In the genomic region with DNA sequence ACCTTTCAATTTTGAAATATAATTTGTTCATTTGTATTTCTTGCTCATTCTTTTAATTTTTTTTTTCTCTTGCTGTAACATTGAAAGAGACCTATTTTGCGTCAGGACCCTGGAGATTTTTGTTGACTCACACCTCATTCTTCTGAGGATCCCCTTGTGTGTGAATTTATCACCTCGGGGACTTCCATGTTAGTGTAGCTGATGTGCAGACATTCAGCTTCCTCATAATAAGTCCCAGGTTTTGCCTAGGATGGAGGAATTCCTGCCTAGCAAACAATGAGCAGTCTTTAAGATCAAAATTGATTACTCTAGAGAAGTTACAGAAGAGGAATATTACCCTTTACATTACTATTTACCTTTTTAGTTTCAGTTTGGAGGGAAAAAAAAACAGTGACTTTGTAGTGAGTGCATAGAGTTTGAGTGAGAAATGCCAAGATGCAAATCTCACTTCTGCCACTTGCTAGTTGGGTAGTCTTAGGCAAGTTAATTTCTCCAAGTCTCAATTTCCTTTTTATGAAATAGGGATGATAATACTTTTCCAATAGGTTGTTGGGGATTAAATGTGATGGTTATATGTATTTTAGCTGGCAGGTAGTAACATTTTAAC, we compare ENCODE assay signal across 9 cellular contexts. TPM values are rescaled to one million over a fixed set of nuclear protein-coding genes. Genes with fewer than 3 reads are reported as not detected.
DNase-seq lines count a peak whose midpoint lies in the region; ATAC-seq and TF ChIP-seq lines count a peak whose summit lies in the region.
"Had no signal": no experiment of that assay in that cellular context is flagged by ENCODE, and none has a peak within 500 bp of the region (broad histone marks: within the 10 kb centered on the region; RNA-seq: fewer than 3 reads in every experiment).

No MANE protein-coding gene starts in this region.

- no peaks in the 10 kb centered on the region for H3K9me3 ChIP-seq in Loucy (ENCODE audit: insufficient read depth, low read depth, low read length)

- H3K27me3 Mint-ChIP-seq in natural killer cell (ENCODE audit: low read depth in 2 of 2) = no peaks in the 10 kb centered on the region
- no peaks in the 10 kb centered on the region for H3K27me3 Mint-ChIP-seq in glutamatergic neuron (ENCODE audit: unreplicated experiment)

- peak overlapping the region; percentile 33 for H3K4me2 ChIP-seq in Loucy (ENCODE audit: low read depth, low read length, poor library complexity, severe bottlenecking)

- intact Hi-C loops in natural killer cell (cut with micrococcal nuclease) = loop anchor here (1.0 kb wide), 2 partner anchors 8 to 13 kb away; no protein-coding TSS in a partner anchor

- no peaks in the 10 kb centered on the region for H3K9me2 ChIP-seq in Loucy (replicated peaks; ENCODE audit: low read depth, low read length)

- no peaks in the 10 kb centered on the region for H3K27me3 ChIP-seq in Loucy (ENCODE audit: insufficient read depth, low read length, poor library complexity, severe bottlenecking)

- H3K9ac ChIP-seq in Loucy (ENCODE audit: low read depth, low read length, poor library complexity, severe bottlenecking) = no peak overlapping the region

- no peaks in the 10 kb centered on the region for H3K36me3 ChIP-seq in Loucy (ENCODE audit: insufficient read depth, low read length)

- no peaks in the 10 kb centered on the region for H3F3A ChIP-seq in Loucy (ENCODE audit: low read depth)

- no peaks in the 10 kb centered on the region for H3K9me3 Mint-ChIP-seq in natural killer cell
- no peaks in the 10 kb centered on the region for H3K9me3 Mint-ChIP-seq in glutamatergic neuron (ENCODE audit: unreplicated experiment)

- H3K4me3 Mint-ChIP-seq in natural killer cell (peak overlapping the region; percentile 80), glutamatergic neuron (ENCODE audit: unreplicated experiment) (no peak overlapping the region)

- no peaks in the 10 kb centered on the region for H3K36me3 Mint-ChIP-seq in natural killer cell
- H3K36me3 Mint-ChIP-seq in glutamatergic neuron (ENCODE audit: unreplicated experiment) = no peaks in the 10 kb centered on the region

- H2AFZ ChIP-seq in Loucy (ENCODE audit: low read length) = peak overlapping the region; percentile 87

- peaks cover 82 to 87% of the 10 kb centered on the region in 2 donors for H3K4me1 Mint-ChIP-seq in natural killer cell
- peaks cover 4% of the 10 kb centered on the region for H3K4me1 Mint-ChIP-seq in glutamatergic neuron (ENCODE audit: low read depth, unreplicated experiment)

- no peak for TF ChIP-seq CTCF in Loucy (conservative IDR thresholded peaks at IDR 0.05; ENCODE audit: low read length)
- TF ChIP-seq CTCF in natural killer cell (IDR thresholded peaks at IDR 0.05) = no peak
- no peak for TF ChIP-seq CTCF in glutamatergic neuron (IDR thresholded peaks at IDR 0.05; ENCODE audit: partially characterized antibody, unreplicated experiment)

- ATAC-seq in GM18858 (IDR thresholded peaks at IDR 0.05; ENCODE audit: unreplicated experiment) (peak; percentile 51), GM21717 (IDR thresholded peaks at IDR 0.05; ENCODE audit: unreplicated experiment) (peak; percentile 60), natural killer cell (peak; percentile 84 to 87 (median 86)), esophagus mucosa (no peak)

- H3K27ac Mint-ChIP-seq in natural killer cell = peak overlapping the region; percentile 89 to 93
- no peak overlapping the region for H3K27ac Mint-ChIP-seq in glutamatergic neuron (ENCODE audit: unreplicated experiment)

- H3K4me3 ChIP-seq in Loucy (ENCODE audit: low read length, poor library complexity, severe bottlenecking) = no peak overlapping the region

- no peaks in the 10 kb centered on the region for H4K20me1 ChIP-seq in Loucy (ENCODE audit: insufficient read depth, low read length, poor library complexity, severe bottlenecking)

- DNase-seq in natural killer cell (no peak), NCI-H748 (lab: John Stamatoyannopoulos, UW; ENCODE audit: unreplicated experiment) (no peak), glutamatergic neuron (no peak)
- DNase-seq in stimulated activated CD4-positive, alpha-beta T cell treated with anti-CD3 and anti-CD28 coated beads, Interleukin-2, amount 100 ng/mL, for 24 hours = no peak
- DNase-seq: caudate nucleus had no signal

- no peaks in the 10 kb centered on the region for H3K4me1 ChIP-seq in Loucy (ENCODE audit: insufficient read depth, low read length, poor library complexity, severe bottlenecking)

- no peaks in the 10 kb centered on the region for H3K79me2 ChIP-seq in Loucy (ENCODE audit: insufficient read depth, low read length)

RNA-seq across cellular contexts. Expression of a gene that starts 14.3 kb away (rescaled TPM):
- 100 to 1,000 TPM; 220 to 269 (median 227) TPM for total RNA-seq in natural killer cell
- total RNA-seq in glutamatergic neuron (ENCODE audit: unreplicated experiment) = 53.5 TPM
- 52.9 TPM for total RNA-seq in esophagus mucosa
